Comparison of ENCODE assay signal across 1 cellular context in the genomic region with DNA sequence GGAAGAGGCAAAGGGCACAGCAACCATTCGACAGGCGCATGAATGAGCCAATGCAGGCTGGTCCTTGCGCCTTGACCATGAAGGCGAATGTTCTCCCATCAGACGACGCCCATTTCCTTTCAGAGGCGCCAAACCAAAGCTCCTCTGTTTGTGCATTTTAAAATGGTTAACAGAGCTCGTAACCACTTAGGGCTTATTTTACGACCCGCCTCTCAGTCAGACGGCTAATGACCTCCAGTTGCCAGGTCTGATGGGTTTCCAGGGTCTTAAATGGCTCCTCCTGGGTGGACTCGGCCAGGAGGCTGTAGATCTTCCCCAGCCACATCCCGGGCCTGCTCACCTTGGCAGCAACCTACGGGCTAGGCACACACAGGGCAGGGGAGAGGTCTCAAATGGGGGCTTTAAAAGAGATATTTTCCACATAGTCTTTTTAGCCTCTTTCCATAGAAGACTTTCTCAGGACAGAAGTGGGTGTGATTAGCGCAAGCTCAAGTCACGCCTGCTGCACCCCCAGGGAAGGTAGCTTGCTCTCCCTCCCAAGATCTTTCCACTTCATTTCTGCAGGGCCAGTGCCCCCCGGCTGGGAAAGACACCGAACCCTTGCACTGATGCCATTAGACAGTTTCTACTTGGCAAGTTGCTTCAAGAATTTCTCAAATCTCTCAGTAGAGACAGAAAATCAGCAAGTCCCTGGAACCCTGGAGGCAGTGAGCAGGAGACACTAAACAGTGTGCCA.
TF ChIP-seq lines count a peak whose summit lies in the region.

No MANE protein-coding gene starts in this region.

TF ChIP-seq in IMR-90, 13 proteins besides CTCF, POLR2A, EP300 and RAD21:
- TF ChIP-seq, protein P1, sequence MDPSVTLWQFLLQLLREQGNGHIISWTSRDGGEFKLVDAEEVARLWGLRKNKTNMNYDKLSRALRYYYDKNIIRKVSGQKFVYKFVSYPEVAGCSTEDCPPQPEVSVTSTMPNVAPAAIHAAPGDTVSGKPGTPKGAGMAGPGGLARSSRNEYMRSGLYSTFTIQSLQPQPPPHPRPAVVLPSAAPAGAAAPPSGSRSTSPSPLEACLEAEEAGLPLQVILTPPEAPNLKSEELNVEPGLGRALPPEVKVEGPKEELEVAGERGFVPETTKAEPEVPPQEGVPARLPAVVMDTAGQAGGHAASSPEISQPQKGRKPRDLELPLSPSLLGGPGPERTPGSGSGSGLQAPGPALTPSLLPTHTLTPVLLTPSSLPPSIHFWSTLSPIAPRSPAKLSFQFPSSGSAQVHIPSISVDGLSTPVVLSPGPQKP (IDR thresholded peaks at IDR 0.05; ENCODE audit: borderline replicate concordance, low read depth, low read length) = no peak
- no peak for TF ChIP-seq MAZ (IDR thresholded peaks at IDR 0.05; ENCODE audit: borderline replicate concordance, low read depth, low read length)
- TF ChIP-seq RFX5 (IDR thresholded peaks at IDR 0.05; ENCODE audit: low read depth, low read length) = no peak
- TF ChIP-seq BHLHE40 (IDR thresholded peaks at IDR 0.05; ENCODE audit: low read depth, low read length) = no peak
- no peak for TF ChIP-seq CEBPB (IDR thresholded peaks at IDR 0.05; ENCODE audit: low read depth, low read length)
